In the genomic region with DNA sequence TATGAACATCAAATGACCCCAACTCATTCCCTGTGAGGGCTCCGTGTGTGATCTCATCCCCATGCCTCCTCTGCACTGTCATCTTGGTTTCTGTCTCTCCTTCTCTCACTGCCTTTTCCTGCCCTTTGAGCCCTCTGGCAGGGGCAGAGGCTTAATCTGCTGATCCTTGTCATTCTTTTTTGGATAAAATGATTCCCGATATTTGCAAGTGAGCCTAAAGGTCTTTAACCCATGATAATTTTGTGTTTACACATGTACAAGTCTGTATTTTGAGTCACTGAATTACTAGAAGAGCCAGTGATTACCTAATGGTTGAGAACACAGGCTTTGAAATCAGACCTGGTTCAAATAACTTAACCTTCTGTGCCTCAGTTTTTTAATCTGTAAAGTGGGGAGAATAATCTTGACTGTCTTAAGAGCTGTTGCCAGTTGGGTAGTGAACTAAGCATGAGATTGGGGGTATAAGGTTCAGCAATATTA, we compare ENCODE assay signal across 16 cellular contexts. TPM values are rescaled to one million over a fixed set of nuclear protein-coding genes. Genes with fewer than 3 reads are reported as not detected.
A peak's percentile ranks its signal among the peaks of the same experiment; 100 is the strongest.
DNase-seq lines count a peak whose midpoint lies in the region; ATAC-seq, FAIRE-seq and TF ChIP-seq lines count a peak whose summit lies in the region.
"Had no signal": no experiment of that assay in that cellular context is flagged by ENCODE, and none has a peak within 500 bp of the region (broad histone marks: within the 10 kb centered on the region; RNA-seq: fewer than 3 reads in every experiment).

No MANE protein-coding gene starts in this region.

- H3K4me3 Mint-ChIP-seq in activated CD4-positive, alpha-beta T cell treated with anti-CD3 and anti-CD28 coated beads, Interleukin-2, amount 10 ng/mL, durations not matched to agents 7 days and 5 days, result peak overlapping the region; percentile 30
- H3K4me3 Mint-ChIP-seq in activated CD4-positive, alpha-beta memory T cell treated with anti-CD3 and anti-CD28 coated beads, Interleukin-2, amount 10 ng/mL, durations not matched to agents 7 days and 5 days, result peak overlapping the region; percentile 46
- H3K4me3 Mint-ChIP-seq in stimulated activated effector memory CD8-positive, alpha-beta T cell treated with anti-CD3 and anti-CD28 coated beads, Interleukin-12 subunit alpha, Interleukin-12 subunit beta, amount 100 ng/mL, for 72 hours, result peak overlapping the region; percentile 78

- H3K4me1 ChIP-seq in HepG2 (ENCODE audit: insufficient read depth, low read length) (peaks cover 73% of the 10 kb centered on the region), kidney (ENCODE audit: control insufficient read depth in 1 of 2, insufficient read depth in 1 of 2, low read depth in 1 of 2, low read length in 2 of 2) (no peaks in the 10 kb centered on the region)

- H3K4me1 Mint-ChIP-seq in activated CD4-positive, alpha-beta T cell treated with anti-CD3 and anti-CD28 coated beads, Interleukin-2, amount 10 ng/mL, durations not matched to agents 7 days and 5 days, result peaks cover 30% of the 10 kb centered on the region
- H3K4me1 Mint-ChIP-seq in activated CD4-positive, alpha-beta memory T cell treated with anti-CD3 and anti-CD28 coated beads, Interleukin-2, amount 10 ng/mL, durations not matched to agents 7 days and 5 days, result peaks cover 28% of the 10 kb centered on the region
- H3K4me1 Mint-ChIP-seq in stimulated activated effector memory CD8-positive, alpha-beta T cell treated with anti-CD3 and anti-CD28 coated beads, Interleukin-12 subunit alpha, Interleukin-12 subunit beta, amount 100 ng/mL, for 72 hours, result peaks cover 21% of the 10 kb centered on the region

- peaks cover under 1% of the 10 kb centered on the region for H3K27me3 Mint-ChIP-seq in activated CD4-positive, alpha-beta T cell treated with anti-CD3 and anti-CD28 coated beads, Interleukin-2, amount 10 ng/mL, durations not matched to agents 7 days and 5 days
- H3K27me3 Mint-ChIP-seq in activated CD4-positive, alpha-beta memory T cell treated with anti-CD3 and anti-CD28 coated beads, Interleukin-2, amount 10 ng/mL, durations not matched to agents 7 days and 5 days, result no peaks in the 10 kb centered on the region

- peak overlapping the region; percentile 94 for H3K4me2 ChIP-seq in HepG2 (ENCODE audit: low read depth, low read length)
- H3K4me2 ChIP-seq: A549 had no signal

- POLR2A ChIA-PET in activated CD4-positive, alpha-beta T cell treated with anti-CD3 and anti-CD28 coated beads, Interleukin-2, amount 10 ng/mL, durations not matched to agents 7 days and 5 days (lab: Charles Lee), result no interaction called here
- POLR2A ChIA-PET in activated CD4-positive, alpha-beta memory T cell treated with anti-CD3 and anti-CD28 coated beads, Interleukin-2, amount 10 ng/mL, durations not matched to agents 7 days and 5 days (lab: Charles Lee), result interaction anchor here (1.0 to 2.1 kb wide), 2 partner anchors 16 to 77 kb away, joined by 3 to 8 read pairs; partner anchors contain the start of gene ZYG11A
- POLR2A ChIA-PET in HepG2 (lab: Yijun Ruan, JAX), result no interaction called here

- TF ChIP-seq POLR2A in HepG2 (IDR thresholded peaks at IDR 0.05; ENCODE audit: insufficient read depth in 1 of 2, low read depth in 2 of 2, low read length in 2 of 2), result no peak

- H3K9me3 Mint-ChIP-seq in activated CD4-positive, alpha-beta T cell treated with anti-CD3 and anti-CD28 coated beads, Interleukin-2, amount 10 ng/mL, durations not matched to agents 7 days and 5 days, result no peaks in the 10 kb centered on the region
- no peaks in the 10 kb centered on the region for H3K9me3 Mint-ChIP-seq in activated CD4-positive, alpha-beta memory T cell treated with anti-CD3 and anti-CD28 coated beads, Interleukin-2, amount 10 ng/mL, durations not matched to agents 7 days and 5 days
- H3K9me3 Mint-ChIP-seq in stimulated activated effector memory CD8-positive, alpha-beta T cell treated with anti-CD3 and anti-CD28 coated beads, Interleukin-12 subunit alpha, Interleukin-12 subunit beta, amount 100 ng/mL, for 72 hours, result no peaks in the 10 kb centered on the region

- H3K27ac ChIP-seq in HepG2 (ENCODE audit: extremely low read length, insufficient read depth, low read length) (peak overlapping the region; percentile 91), kidney (ENCODE audit: low read depth in 2 of 2, low read length in 2 of 2) (no peak overlapping the region)
- H3K27ac ChIP-seq: A549 had no signal

- in situ Hi-C loops in HepG2 (cut with HindIII; ENCODE audit: extremely low pct_ligation_motif_present, low pct_unique_long_range_greater_than_20kb), result loop anchor here (5.0 kb wide), 1 partner anchor 263 kb away; no protein-coding TSS in a partner anchor

- TF ChIP-seq EP300 in HepG2 (IDR thresholded peaks at IDR 0.05; ENCODE audit: low read depth in 2 of 2, low read length in 2 of 2) (no peak), HepG2 (CRISPR knock-in tag; IDR thresholded peaks at IDR 0.05; ENCODE audit: borderline replicate concordance) (no peak)

- no peak overlapping the region; the same call in 1 of the 2 replicates for H3K9ac ChIP-seq in HepG2 (ENCODE audit: insufficient read depth, low read depth, low read length)
- peak overlapping the region in 1 of 2 donors; percentile 60 for H3K9ac ChIP-seq in kidney (ENCODE audit: low read length in 2 of 2)

- BruUV-seq in HepG2 (replicated peaks; lab: Mats Ljungman, UMichigan), result no TSS peak

- no peak overlapping the region for H3K4me3 ChIP-seq in HepG2 (replicated peaks in 1 of 3; ENCODE audit: insufficient read depth in 1 of 3, low read depth in 2 of 3, low read length in 3 of 3)
- H3K4me3 ChIP-seq in kidney (ENCODE audit: low read length in 2 of 2), result peak overlapping the region in 1 of 2 donors; percentile 57
- H3K4me3 ChIP-seq: A549 had no signal

- TF ChIP-seq RAD21 in HepG2 (CRISPR knock-in tag; IDR thresholded peaks at IDR 0.05), result no peak

- CTCF ChIA-PET in activated CD4-positive, alpha-beta T cell treated with anti-CD3 and anti-CD28 coated beads, Interleukin-2, amount 10 ng/mL, durations not matched to agents 7 days and 5 days (lab: Charles Lee), result no interaction called here
- CTCF ChIA-PET in activated CD4-positive, alpha-beta memory T cell treated with anti-CD3 and anti-CD28 coated beads, Interleukin-2, amount 10 ng/mL, durations not matched to agents 7 days and 5 days (lab: Charles Lee), result no interaction called here
- CTCF ChIA-PET in HepG2 (lab: Yijun Ruan, JAX; ENCODE audit: low intra/inter-chr PET ratio, low total read pairs), result no interaction called here

- WGBS in HepG2 (ENCODE audit: low lambda C conversion rate), result 57% methylated on average over 2 of the region's 2 CpGs

- no peaks in the 10 kb centered on the region for H3K27me3 ChIP-seq in HepG2 (ENCODE audit: control insufficient read depth in 1 of 2, insufficient read depth in 2 of 2, low read length in 2 of 2)

- intact Hi-C loops in HepG2 (cut with micrococcal nuclease; ENCODE audit: unreplicated experiment), result loop anchor here (5.0 to 10.0 kb wide), 2 partner anchors 215 to 263 kb away; no protein-coding TSS in a partner anchor
- intact Hi-C loops in kidney (cut with DNase I), result no loop called here

- peaks cover 2% of the 10 kb centered on the region for H3K36me3 Mint-ChIP-seq in activated CD4-positive, alpha-beta T cell treated with anti-CD3 and anti-CD28 coated beads, Interleukin-2, amount 10 ng/mL, durations not matched to agents 7 days and 5 days (ENCODE audit: low read depth)
- H3K36me3 Mint-ChIP-seq in activated CD4-positive, alpha-beta memory T cell treated with anti-CD3 and anti-CD28 coated beads, Interleukin-2, amount 10 ng/mL, durations not matched to agents 7 days and 5 days (ENCODE audit: low read depth), result no peaks in the 10 kb centered on the region
- H3K36me3 Mint-ChIP-seq in stimulated activated effector memory CD8-positive, alpha-beta T cell treated with anti-CD3 and anti-CD28 coated beads, Interleukin-12 subunit alpha, Interleukin-12 subunit beta, amount 100 ng/mL, for 72 hours, result peaks cover 6% of the 10 kb centered on the region

- no peaks in the 10 kb centered on the region for H4K20me1 ChIP-seq in HepG2 (ENCODE audit: insufficient read depth, low read length)

- ATAC-seq in HepG2, result no peak
- no peak for ATAC-seq in stimulated activated effector memory CD8-positive, alpha-beta T cell treated with anti-CD3 and anti-CD28 coated beads, Interleukin-12 subunit alpha, Interleukin-12 subunit beta, amount 100 ng/mL, for 72 hours
- ATAC-seq: A549 had no signal

- no peak for DNase-seq in activated CD4-positive, alpha-beta T cell treated with anti-CD3 and anti-CD28 coated beads, Interleukin-2, amount 10 ng/mL, durations not matched to agents 7 days and 5 days
- no peak for DNase-seq in activated CD4-positive, alpha-beta T cell treated with anti-CD3 and anti-CD28 coated beads, Interleukin-2, amount 50 U/mL, for 1 hour
- no peak for DNase-seq in activated CD4-positive, alpha-beta memory T cell treated with anti-CD3 and anti-CD28 coated beads, Interleukin-2, amount 10 ng/mL, durations not matched to agents 7 days and 5 days
- DNase-seq in HepG2 (ENCODE audit: low spot score), result no peak
- no peak for DNase-seq in stimulated activated effector memory CD8-positive, alpha-beta T cell treated with anti-CD3 and anti-CD28 coated beads, Interleukin-12 subunit alpha, Interleukin-12 subunit beta, amount 100 ng/mL, for 72 hours (ENCODE audit: low spot score in 2 of 2)
- no peak for DNase-seq in kidney
- no peak for DNase-seq in SIG-M5 (lab: John Stamatoyannopoulos, UW)
- DNase-seq in stimulated activated CD4-positive, alpha-beta T cell treated with anti-CD3 and anti-CD28 coated beads, Interleukin-2, amount 100 ng/mL, for 24 hours, result no peak
- DNase-seq: activated naive CD4-positive, alpha-beta T cell; central memory CD4-positive, alpha-beta T cell; islet precursor cell; NCI-H1930; NCI-H524; stimulated activated CD8-positive, alpha-beta memory T cell treated with anti-CD3 and anti-CD28 coated beads, Interleukin-4, amount 100 ng/mL, for 48 hours had no signal

- H3K27ac Mint-ChIP-seq in activated CD4-positive, alpha-beta T cell treated with anti-CD3 and anti-CD28 coated beads, Interleukin-2, amount 10 ng/mL, durations not matched to agents 7 days and 5 days, result no peak overlapping the region
- no peak overlapping the region for H3K27ac Mint-ChIP-seq in activated CD4-positive, alpha-beta memory T cell treated with anti-CD3 and anti-CD28 coated beads, Interleukin-2, amount 10 ng/mL, durations not matched to agents 7 days and 5 days
- H3K27ac Mint-ChIP-seq in stimulated activated effector memory CD8-positive, alpha-beta T cell treated with anti-CD3 and anti-CD28 coated beads, Interleukin-12 subunit alpha, Interleukin-12 subunit beta, amount 100 ng/mL, for 72 hours, result peak overlapping the region; percentile 58

- H3K79me2 ChIP-seq in HepG2 (ENCODE audit: insufficient read depth, low read length), result peaks cover 4% of the 10 kb centered on the region

- FAIRE-seq in HepG2 (lab: Jason Lieb, UNC) (no peak), kidney (lab: Jason Lieb, UNC) (no peak)
- FAIRE-seq: A549, GM18507 had no signal

- H3K9me3 ChIP-seq in HepG2 (ENCODE audit: low read length) (no peaks in the 10 kb centered on the region), kidney (ENCODE audit: control insufficient read depth in 1 of 2, low read length in 2 of 2) (no peaks in the 10 kb centered on the region)
- H3K9me3 ChIP-seq: A549 had no signal

- TF ChIP-seq CTCF in HepG2 (CRISPR knock-in tag; IDR thresholded peaks at IDR 0.05) (no peak), kidney (IDR thresholded peaks at IDR 0.05; ENCODE audit: borderline replicate concordance, extremely low read depth, insufficient read depth) (no peak)

- H2AFZ ChIP-seq in HepG2 (ENCODE audit: low read length), result no peak overlapping the region

- H3K36me3 ChIP-seq in HepG2 (replicated peaks in 1 of 2; ENCODE audit: control insufficient read depth in 1 of 2, insufficient read depth in 2 of 2, low read length in 2 of 2) (no peaks in the 10 kb centered on the region), kidney (ENCODE audit: control insufficient read depth in 1 of 2, insufficient read depth in 2 of 2, low read length in 2 of 2) (no peaks in the 10 kb centered on the region)

RNA-seq across cellular contexts. Expression of gene ECHDC2, which starts 1.8 kb away (rescaled TPM):
- total RNA-seq in activated CD4-positive, alpha-beta T cell treated with anti-CD3 and anti-CD28 coated beads, Interleukin-2, amount 10 ng/mL, durations not matched to agents 7 days and 5 days, result 10 to 100 TPM; 75.7 to 84.5 TPM
- total RNA-seq in activated CD4-positive, alpha-beta memory T cell treated with anti-CD3 and anti-CD28 coated beads, Interleukin-2, amount 10 ng/mL, durations not matched to agents 7 days and 5 days, result 10 to 100 TPM; 63.9 to 64.5 TPM
- 27.3 and 48.1 TPM in 2 replicates for total RNA-seq in HepG2 (2016; rRNA removed; fragmentation: Illumina TruSeq; extraction: Trizol)
- total RNA-seq in HepG2 (2016; cell fraction: cytosol; rRNA removed; fragmentation: Illumina TruSeq; extraction: Trizol; ENCODE audit: low read depth), result 14.4 and 15.0 TPM in 2 replicates
- total RNA-seq in HepG2 (2016; cell fraction: insoluble cytoplasmic fraction; rRNA removed; fragmentation: Illumina TruSeq; extraction: Trizol), result 24.1 and 48.7 TPM in 2 replicates
- total RNA-seq in HepG2 (2016; cell fraction: membrane; rRNA removed; fragmentation: Illumina TruSeq; extraction: Trizol), result 27.6 and 28.1 TPM in 2 replicates
- total RNA-seq in HepG2 (2016; cell fraction: nucleus; rRNA removed; fragmentation: Illumina TruSeq; extraction: Trizol), result 47.0 and 57.5 TPM in 2 replicates
- 90.3 and 107 TPM in 2 replicates for polyA plus RNA-seq in HepG2 (2011; rRNA removed)
- polyA plus RNA-seq in HepG2 (2011; cell fraction: cytosol; rRNA removed), result 28.8 and 33.6 TPM in 2 replicates
- 324 and 383 TPM in 2 replicates for polyA plus RNA-seq in HepG2 (2011; cell fraction: nucleus; rRNA removed)
- polyA plus RNA-seq in HepG2 (2012), result 92.3 and 94.6 TPM in 2 replicates
- 10.1 and 14.1 TPM in 2 replicates for polyA plus RNA-seq in HepG2 (2016; cell fraction: cytosol; fragmentation: Illumina TruSeq; extraction: Trizol; ENCODE audit: low read depth)
- 25.0 and 28.2 TPM in 2 replicates for polyA plus RNA-seq in HepG2 (2016; cell fraction: insoluble cytoplasmic fraction; fragmentation: Illumina TruSeq; extraction: Trizol; ENCODE audit: low read depth)
- 15.4 and 18.5 TPM in 2 replicates for polyA plus RNA-seq in HepG2 (2016; cell fraction: membrane; fragmentation: Illumina TruSeq; extraction: Trizol; ENCODE audit: low read depth)
- 222 and 224 TPM in 2 replicates for polyA plus RNA-seq in HepG2 (2016; cell fraction: nucleus; fragmentation: Illumina TruSeq; extraction: Trizol; ENCODE audit: insufficient read depth, low read depth)
- polyA minus RNA-seq in HepG2 (2011; rRNA and poly(A)+ RNA removed; ENCODE audit: low replicate concordance), result 2.4 and 35.6 TPM in 2 replicates
- 5.5 and 7.3 TPM in 2 replicates for polyA minus RNA-seq in HepG2 (2011; cell fraction: cytosol; rRNA and poly(A)+ RNA removed)
- polyA minus RNA-seq in HepG2 (2011; cell fraction: nucleus; rRNA and poly(A)+ RNA removed), result 75.6 and 105 TPM in 2 replicates
- total RNA-seq in kidney, result 149 TPM
- polyA plus RNA-seq in kidney (ENCODE audit: insufficient read depth, low read depth, low replicate concordance), result 223 TPM

RNA-seq across cellular contexts. Expression of gene SCP2, which starts 7.3 kb away (rescaled TPM):
- 100 to 1,000 TPM in 1 of 2 experiments, 10 to 100 TPM in 1; 83.3 to 102 TPM for total RNA-seq in activated CD4-positive, alpha-beta T cell treated with anti-CD3 and anti-CD28 coated beads, Interleukin-2, amount 10 ng/mL, durations not matched to agents 7 days and 5 days
- 10 to 100 TPM; 91.0 to 99.9 TPM for total RNA-seq in activated CD4-positive, alpha-beta memory T cell treated with anti-CD3 and anti-CD28 coated beads, Interleukin-2, amount 10 ng/mL, durations not matched to agents 7 days and 5 days
- total RNA-seq in HepG2 (2016; rRNA removed; fragmentation: Illumina TruSeq; extraction: Trizol) (133 and 215 TPM in 2 replicates), kidney (168 TPM)
- 13.3 and 15.9 TPM in 2 replicates for total RNA-seq in HepG2 (2016; cell fraction: cytosol; rRNA removed; fragmentation: Illumina TruSeq; extraction: Trizol; ENCODE audit: low read depth)
- 133 and 225 TPM in 2 replicates for total RNA-seq in HepG2 (2016; cell fraction: insoluble cytoplasmic fraction; rRNA removed; fragmentation: Illumina TruSeq; extraction: Trizol)
- total RNA-seq in HepG2 (2016; cell fraction: membrane; rRNA removed; fragmentation: Illumina TruSeq; extraction: Trizol), result 33.4 and 38.1 TPM in 2 replicates
- 54.5 and 57.0 TPM in 2 replicates for total RNA-seq in HepG2 (2016; cell fraction: nucleus; rRNA removed; fragmentation: Illumina TruSeq; extraction: Trizol)
- polyA plus RNA-seq in HepG2 (2011; rRNA removed) (45.6 and 59.0 TPM in 2 replicates), kidney (ENCODE audit: insufficient read depth, low read depth, low replicate concordance) (226 TPM)
- 21.7 and 41.8 TPM in 2 replicates for polyA plus RNA-seq in HepG2 (2011; cell fraction: cytosol; rRNA removed)
- 11.2 and 21.2 TPM in 2 replicates for polyA plus RNA-seq in HepG2 (2011; cell fraction: nucleus; rRNA removed)
- 88.5 and 194 TPM in 2 replicates for polyA plus RNA-seq in HepG2 (2012)
- polyA plus RNA-seq in HepG2 (2016; cell fraction: cytosol; fragmentation: Illumina TruSeq; extraction: Trizol; ENCODE audit: low read depth), result 12.4 and 13.4 TPM in 2 replicates
- 220 and 248 TPM in 2 replicates for polyA plus RNA-seq in HepG2 (2016; cell fraction: insoluble cytoplasmic fraction; fragmentation: Illumina TruSeq; extraction: Trizol; ENCODE audit: low read depth)
- polyA plus RNA-seq in HepG2 (2016; cell fraction: membrane; fragmentation: Illumina TruSeq; extraction: Trizol; ENCODE audit: low read depth), result 28.4 and 29.4 TPM in 2 replicates
- 75.9 and 81.4 TPM in 2 replicates for polyA plus RNA-seq in HepG2 (2016; cell fraction: nucleus; fragmentation: Illumina TruSeq; extraction: Trizol; ENCODE audit: insufficient read depth, low read depth)
- 12.4 and 19.8 TPM in 2 replicates for polyA minus RNA-seq in HepG2 (2011; rRNA and poly(A)+ RNA removed; ENCODE audit: low replicate concordance)
- 30.3 and 35.0 TPM in 2 replicates for polyA minus RNA-seq in HepG2 (2011; cell fraction: cytosol; rRNA and poly(A)+ RNA removed)
- 32.4 and 42.5 TPM in 2 replicates for polyA minus RNA-seq in HepG2 (2011; cell fraction: nucleus; rRNA and poly(A)+ RNA removed)
